ENCODE assay signal across 21 cellular contexts in the genomic region with DNA sequence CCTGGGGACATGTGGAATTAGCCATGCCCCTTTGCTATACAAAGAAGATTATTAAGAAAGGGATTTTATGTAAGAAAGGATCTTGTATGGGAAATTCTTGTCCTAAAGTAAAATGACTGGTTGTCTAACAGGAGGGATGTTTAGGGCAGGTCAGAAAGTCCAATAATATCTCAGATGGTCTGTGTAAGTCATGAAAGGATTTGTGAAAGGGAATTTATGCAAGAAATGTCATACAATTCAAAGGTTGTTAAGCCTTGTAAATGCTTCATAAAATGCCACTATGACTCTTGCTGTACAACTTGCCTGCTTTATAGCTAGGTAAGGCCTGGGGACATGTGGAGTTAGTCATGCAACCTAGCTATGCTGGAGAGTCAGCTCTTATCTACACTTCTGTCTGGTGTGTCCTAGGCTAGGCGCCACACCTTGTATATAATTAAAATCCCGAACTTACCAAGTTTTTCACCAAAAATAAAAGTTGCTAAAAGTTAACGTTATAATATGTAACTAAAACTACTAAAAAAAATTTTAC. TPM values are rescaled to one million over a fixed set of nuclear protein-coding genes. Genes with fewer than 3 reads are reported as not detected.
"Had no signal": no experiment of that assay in that cellular context is flagged by ENCODE, and none has a peak within 500 bp of the region (broad histone marks: within the 10 kb centered on the region; RNA-seq: fewer than 3 reads in every experiment).

No MANE protein-coding gene starts in this region.

- H3K4me3 Mint-ChIP-seq: activated CD8-positive, alpha-beta memory T cell treated with anti-CD3 and anti-CD28 coated beads, Interleukin-2, amount 10 ng/mL, durations not matched to agents 7 days and 5 days; activated naive CD4-positive, alpha-beta T cell treated with anti-CD3 and anti-CD28 coated beads, Interleukin-2, amount 10 ng/mL, durations not matched to agents 7 days and 5 days; immature natural killer cell; naive thymus-derived CD4-positive, alpha-beta T cell had no signal

- H3K36me3 Mint-ChIP-seq: activated naive CD4-positive, alpha-beta T cell treated with anti-CD3 and anti-CD28 coated beads, Interleukin-2, amount 10 ng/mL, durations not matched to agents 7 days and 5 days; immature natural killer cell had no signal

- H3K27ac Mint-ChIP-seq: activated CD8-positive, alpha-beta memory T cell treated with anti-CD3 and anti-CD28 coated beads, Interleukin-2, amount 10 ng/mL, durations not matched to agents 7 days and 5 days; activated naive CD4-positive, alpha-beta T cell treated with anti-CD3 and anti-CD28 coated beads, Interleukin-2, amount 10 ng/mL, durations not matched to agents 7 days and 5 days; immature natural killer cell; naive thymus-derived CD4-positive, alpha-beta T cell had no signal

- H3K4me1 ChIP-seq: ascending aorta, parathyroid adenoma, upper lobe of left lung had no signal

- H3K27me3 ChIP-seq: ascending aorta, upper lobe of left lung had no signal

- ATAC-seq: activated CD8-positive, alpha-beta memory T cell treated with anti-CD3 and anti-CD28 coated beads, Interleukin-2, amount 10 ng/mL, durations not matched to agents 7 days and 5 days; left lobe of liver; naive thymus-derived CD4-positive, alpha-beta T cell; SK-N-SH treated with all-trans-retinoic acid at 6 μM for 48 hours had no signal

- H3K4me3 ChIP-seq: ascending aorta, upper lobe of left lung had no signal

- H3K4me1 Mint-ChIP-seq: activated CD8-positive, alpha-beta memory T cell treated with anti-CD3 and anti-CD28 coated beads, Interleukin-2, amount 10 ng/mL, durations not matched to agents 7 days and 5 days; activated naive CD4-positive, alpha-beta T cell treated with anti-CD3 and anti-CD28 coated beads, Interleukin-2, amount 10 ng/mL, durations not matched to agents 7 days and 5 days; immature natural killer cell had no signal

- H3K27ac ChIP-seq: ascending aorta, parathyroid adenoma, upper lobe of left lung, VCaP had no signal

- DNase-seq: activated CD4-positive, alpha-beta T cell treated with anti-CD3 and anti-CD28 coated beads, Interleukin-2, amount 50 U/mL, for 48 hours; activated CD8-positive, alpha-beta memory T cell treated with anti-CD3 and anti-CD28 coated beads, Interleukin-2, amount 10 ng/mL, durations not matched to agents 7 days and 5 days; activated naive CD4-positive, alpha-beta T cell treated with anti-CD3 and anti-CD28 coated beads, Interleukin-2, amount 10 ng/mL, durations not matched to agents 7 days and 5 days; activated T-cell treated with anti-CD3 and anti-CD28 coated beads, Interleukin-2, amount 50 U/mL, for 1 hour; foreskin melanocyte; head of caudate nucleus; immature natural killer cell; naive thymus-derived CD4-positive, alpha-beta T cell; stimulated activated CD4-positive, alpha-beta T cell treated with anti-CD3 and anti-CD28 coated beads, Interleukin-4, amount 100 ng/mL, for 24 hours; stimulated activated naive CD4-positive, alpha-beta T cell treated with Interleukin-2 at 50 U/mL for 16 hours; substantia nigra; upper lobe of left lung had no signal

- H3K9me3 ChIP-seq: ascending aorta had no signal

- H3K36me3 ChIP-seq: ascending aorta, upper lobe of left lung had no signal

RNA-seq across cellular contexts. Expression of gene VWA3B, which starts 36.9 kb away (rescaled TPM):
- total RNA-seq: activated CD8-positive, alpha-beta memory T cell treated with anti-CD3 and anti-CD28 coated beads, Interleukin-2, amount 10 ng/mL, durations not matched to agents 7 days and 5 days; ascending aorta; chondrocyte; lung microvascular endothelial cell; naive thymus-derived CD4-positive, alpha-beta T cell; skeletal muscle tissue; T-helper 1 cell treated with Interleukin-12 subunit alpha and Interleukin-12 subunit beta and Interleukin-4 antibody, amounts not matched to agents 30 ng/mL and 1 ng/mL, for 36 hours had no signal
